ENCODE assay signal across 8 cellular contexts in the genomic region with DNA sequence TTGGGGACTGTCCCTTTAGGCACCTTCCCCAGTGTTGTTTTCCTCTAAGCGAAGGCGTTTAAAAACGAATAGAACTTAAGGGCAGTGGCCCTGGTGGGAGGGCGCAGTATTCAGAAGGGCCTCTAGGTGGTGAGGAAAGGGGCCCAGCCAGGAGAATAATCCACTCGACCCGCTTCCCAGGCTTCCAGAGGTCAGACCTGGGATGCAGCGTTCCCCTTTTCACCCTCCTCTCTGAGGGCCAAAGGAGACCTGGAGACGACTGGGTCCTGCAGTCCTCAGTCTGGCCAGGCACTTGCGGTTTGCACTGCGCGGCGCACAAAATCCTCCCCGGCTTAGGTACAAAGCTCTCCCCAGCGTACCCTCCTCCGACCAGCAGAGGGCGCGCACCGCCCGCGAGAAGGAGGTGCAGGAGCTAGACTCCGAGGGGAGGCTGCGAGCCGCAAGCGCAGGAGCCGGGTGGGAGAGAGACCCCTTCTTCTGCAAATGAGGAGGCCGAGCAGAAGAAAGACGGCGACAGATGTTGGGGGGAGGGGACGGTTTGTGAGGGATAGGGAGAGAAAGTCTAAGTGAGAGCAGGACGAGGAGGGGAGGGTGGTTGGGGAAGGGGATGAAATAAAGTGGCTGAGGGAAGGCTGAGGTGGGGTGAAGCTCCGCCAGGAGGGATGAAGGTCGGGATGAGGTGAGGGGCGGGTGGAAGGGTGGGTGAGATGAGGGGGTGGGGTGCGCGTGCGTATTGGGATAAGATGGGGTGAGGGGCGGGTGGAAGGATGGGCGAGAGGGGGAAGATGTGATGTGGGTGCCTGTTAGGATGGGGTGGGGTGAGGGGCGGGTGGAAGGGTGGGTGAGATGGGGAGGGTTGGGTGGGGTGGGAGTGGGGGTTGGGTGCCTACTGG. TPM values are rescaled to one million over a fixed set of nuclear protein-coding genes. Genes with fewer than 3 reads are reported as not detected.
A peak's percentile ranks its signal among the peaks of the same experiment; 100 is the strongest.
DNase-seq lines count a peak whose midpoint lies in the region; TF ChIP-seq lines count a peak whose summit lies in the region.

No MANE protein-coding gene starts in this region.

- H2AFZ ChIP-seq in GM23248 = peak overlapping the region; percentile 64; the same call in 1 of the 2 replicates
- H2AFZ ChIP-seq in neuronal stem cell (ENCODE audit: low read length) = peak overlapping the region; percentile 96

- no peak overlapping the region for H2BK12ac ChIP-seq in neuronal stem cell (ENCODE audit: low read length)

- intact Hi-C loops in activated T-helper 2 cell treated with anti-CD3 and anti-CD28 coated beads, Interferon-gamma antibody, Interleukin-2, Interleukin-4, amounts not matched to agents 10 μg/mL and 5 μg/mL and 100 μg/mL, durations not matched to agents 14 hours and 24 hours and 36 hours (cut with micrococcal nuclease) = loop anchor here (2.0 to 10.0 kb wide), 3 partner anchors 23 to 195 kb away; partner anchors contain the start of gene CYP27A1

- H3K4me3 ChIP-seq in GM23248 (peak overlapping the region; percentile 57), neuronal stem cell (ENCODE audit: low read length in 2 of 2) (peak overlapping the region in 1 of 2 donors; percentile 17)

- no peaks in the 10 kb centered on the region for H3K79me2 ChIP-seq in GM23248 (ENCODE audit: insufficient read depth)

- no peak overlapping the region for H3K14ac ChIP-seq in neuronal stem cell (ENCODE audit: low read length)

- no peaks in the 10 kb centered on the region for H3F3A ChIP-seq in GM23248 (ENCODE audit: insufficient read depth)

- no peaks in the 10 kb centered on the region for H4K20me1 ChIP-seq in GM23248 (ENCODE audit: insufficient read depth)

- H2AK5ac ChIP-seq in neuronal stem cell (ENCODE audit: low read depth, low read length) = no peak overlapping the region

- no peaks in the 10 kb centered on the region for H3K9me2 ChIP-seq in GM23248 (ENCODE audit: insufficient read depth)

- H3K23ac ChIP-seq in neuronal stem cell (ENCODE audit: low read depth, low read length, poor library complexity) = no peak overlapping the region

- no peak overlapping the region for H3K27ac ChIP-seq in GM23248
- H3K27ac ChIP-seq in neuronal stem cell (replicated peaks; ENCODE audit: low read length) = no peak overlapping the region
- no peak overlapping the region for H3K27ac ChIP-seq in substantia nigra (ENCODE audit: low read depth, low read length, poor library complexity, severe bottlenecking)

- no peaks in the 10 kb centered on the region for H3K9me3 ChIP-seq in GM23248 (ENCODE audit: low read depth)
- peaks cover 0 to 8% of the 10 kb centered on the region in 2 donors for H3K9me3 ChIP-seq in neuronal stem cell (replicated peaks in 1 of 2; ENCODE audit: control insufficient read depth in 2 of 2, insufficient read depth in 1 of 2, low read depth in 1 of 2, low read length in 2 of 2)

- H3K27ac Mint-ChIP-seq in activated T-helper 2 cell treated with anti-CD3 and anti-CD28 coated beads, Interferon-gamma antibody, Interleukin-2, Interleukin-4, amounts not matched to agents 10 μg/mL and 5 μg/mL and 100 μg/mL, durations not matched to agents 14 hours and 24 hours and 36 hours = peak overlapping the region; percentile 28

- H3K36me3 ChIP-seq in GM23248 (ENCODE audit: low read depth) (no peaks in the 10 kb centered on the region), neuronal stem cell (replicated peaks in 1 of 2; ENCODE audit: control insufficient read depth in 2 of 2, insufficient read depth in 2 of 2, low read length in 2 of 2) (no peaks in the 10 kb centered on the region)

- H3K4me2 ChIP-seq in GM23248 (ENCODE audit: unreplicated experiment) = peak overlapping the region; percentile 70
- H3K4me2 ChIP-seq in neuronal stem cell (ENCODE audit: insufficient read depth, low read length, poor library complexity, severe bottlenecking) = peak overlapping the region; percentile 56

- no peak overlapping the region for H2BK5ac ChIP-seq in neuronal stem cell (ENCODE audit: low read length)

- 1 to 3% methylated on average over 28 to 39 of the region's 39 CpGs for WGBS in GM23248 (ENCODE audit: low coverage in 1 of 2, low lambda C conversion rate in 2 of 2, missing lambda C conversion rate in 2 of 2), 2 experiments
- no CpG with 5 or more reads among the region's 39 CpGs for WGBS in neuronal stem cell (ENCODE audit: extremely low coverage in 2 of 2, insufficient read length in 2 of 2, insufficient replicate concordance in 1 of 2), 2 donors

- H3K9ac ChIP-seq in GM23248 (no peak overlapping the region), neuronal stem cell (ENCODE audit: low read depth, low read length, poor library complexity) (no peak overlapping the region)

- peaks cover 81% of the 10 kb centered on the region for H3K27me3 ChIP-seq in GM23248 (replicated peaks; ENCODE audit: insufficient read depth)
- peaks cover 37 to 90% (median 82%) of the 10 kb centered on the region in 3 experiments for H3K27me3 ChIP-seq in neuronal stem cell (ENCODE audit: control insufficient read depth in 3 of 3, insufficient read depth in 3 of 3, low read depth in 1 of 3, low read length in 3 of 3)

- no peaks in the 10 kb centered on the region for H3K9me3 Mint-ChIP-seq in activated T-helper 2 cell treated with anti-CD3 and anti-CD28 coated beads, Interferon-gamma antibody, Interleukin-2, Interleukin-4, amounts not matched to agents 10 μg/mL and 5 μg/mL and 100 μg/mL, durations not matched to agents 14 hours and 24 hours and 36 hours

- H3K36me3 Mint-ChIP-seq in activated T-helper 2 cell treated with anti-CD3 and anti-CD28 coated beads, Interferon-gamma antibody, Interleukin-2, Interleukin-4, amounts not matched to agents 10 μg/mL and 5 μg/mL and 100 μg/mL, durations not matched to agents 14 hours and 24 hours and 36 hours (ENCODE audit: low read depth) = no peaks in the 10 kb centered on the region

- H3K27me3 Mint-ChIP-seq in activated T-helper 2 cell treated with anti-CD3 and anti-CD28 coated beads, Interferon-gamma antibody, Interleukin-2, Interleukin-4, amounts not matched to agents 10 μg/mL and 5 μg/mL and 100 μg/mL, durations not matched to agents 14 hours and 24 hours and 36 hours (ENCODE audit: low read depth) = peaks cover 65% of the 10 kb centered on the region

- peaks cover 2% of the 10 kb centered on the region for H3K79me1 ChIP-seq in neuronal stem cell (ENCODE audit: low read depth, low read length)

- no peak overlapping the region for H3K4ac ChIP-seq in neuronal stem cell (ENCODE audit: low read length)

- no peak overlapping the region for H4K91ac ChIP-seq in neuronal stem cell (ENCODE audit: low read depth, low read length, poor library complexity)

- no peak overlapping the region for H3K4me3 Mint-ChIP-seq in activated T-helper 2 cell treated with anti-CD3 and anti-CD28 coated beads, Interferon-gamma antibody, Interleukin-2, Interleukin-4, amounts not matched to agents 10 μg/mL and 5 μg/mL and 100 μg/mL, durations not matched to agents 14 hours and 24 hours and 36 hours (ENCODE audit: low read depth)

- H4K8ac ChIP-seq in neuronal stem cell (ENCODE audit: low read depth, low read length) = no peak overlapping the region

- H3K4me1 ChIP-seq in GM23248 (ENCODE audit: insufficient read depth) (no peaks in the 10 kb centered on the region), neuronal stem cell (ENCODE audit: control insufficient read depth in 2 of 2, insufficient read depth in 1 of 2, low read depth in 1 of 2, low read length in 2 of 2) (peaks cover 2 to 9% of the 10 kb centered on the region in 2 donors)

- H3K18ac ChIP-seq in neuronal stem cell (ENCODE audit: low read length) = no peak overlapping the region

- peak; percentile 75 for DNase-seq in EL
- DNase-seq in GM23248 = peak; percentile 82
- peak; percentile 84 for DNase-seq in RPMI8226
- DNase-seq in activated T-helper 2 cell treated with anti-CD3 and anti-CD28 coated beads, Interferon-gamma antibody, Interleukin-2, Interleukin-4, amounts not matched to agents 10 μg/mL and 5 μg/mL and 100 μg/mL, durations not matched to agents 14 hours and 24 hours and 36 hours (ENCODE audit: low spot score) = peak; percentile 76
- peak; percentile 33 for DNase-seq in fibroblast of the conjunctiva (ENCODE audit: low read depth)
- DNase-seq in neuronal stem cell (ENCODE audit: low spot score) = peak; percentile 86
- DNase-seq in substantia nigra (lab: John Stamatoyannopoulos, UW) = peak in 45 of 49 donors; percentile 5 to 81 (median 50)

- TF ChIP-seq CTCF in LNCAP (IDR thresholded peaks at IDR 0.05) = peak; percentile 96

- H2BK15ac ChIP-seq in neuronal stem cell (ENCODE audit: low read length) = no peak overlapping the region

- peaks cover 9% of the 10 kb centered on the region for H3K4me1 Mint-ChIP-seq in activated T-helper 2 cell treated with anti-CD3 and anti-CD28 coated beads, Interferon-gamma antibody, Interleukin-2, Interleukin-4, amounts not matched to agents 10 μg/mL and 5 μg/mL and 100 μg/mL, durations not matched to agents 14 hours and 24 hours and 36 hours (ENCODE audit: low read depth)

- in situ Hi-C loops in GM23248 (cut with MboI) = no loop called here

- no peak overlapping the region for H2BK120ac ChIP-seq in neuronal stem cell (ENCODE audit: low read depth, low read length)

RNA-seq across cellular contexts. Expression of gene FEV, which starts 4.9 kb away (rescaled TPM):
- total RNA-seq in GM23248 (2014; rRNA removed; shearing (Covaris generic)) = not detected in 2 replicates
- polyA plus RNA-seq in GM23248 (2016; fragmentation: Nextera tagmentation; extraction: Ambion mirVana) = not detected in 2 replicates
- total RNA-seq in activated T-helper 2 cell treated with anti-CD3 and anti-CD28 coated beads, Interferon-gamma antibody, Interleukin-2, Interleukin-4, amounts not matched to agents 10 μg/mL and 5 μg/mL and 100 μg/mL, durations not matched to agents 14 hours and 24 hours and 36 hours = not detected in 2 replicates
- not detected for polyA plus RNA-seq in neuronal stem cell (2013, experiment 1 of 2)
- polyA plus RNA-seq in neuronal stem cell (2013, experiment 2 of 2) = not detected

RNA-seq across cellular contexts. Expression of gene CRYBA2, which starts 13.1 kb away (rescaled TPM):
- not detected in 2 replicates for total RNA-seq in GM23248 (2014; rRNA removed; shearing (Covaris generic))
- polyA plus RNA-seq in GM23248 (2016; fragmentation: Nextera tagmentation; extraction: Ambion mirVana) = not detected in 2 replicates
- total RNA-seq in activated T-helper 2 cell treated with anti-CD3 and anti-CD28 coated beads, Interferon-gamma antibody, Interleukin-2, Interleukin-4, amounts not matched to agents 10 μg/mL and 5 μg/mL and 100 μg/mL, durations not matched to agents 14 hours and 24 hours and 36 hours = not detected in 2 replicates
- polyA plus RNA-seq in neuronal stem cell (2013, experiment 1 of 2) = not detected
- not detected for polyA plus RNA-seq in neuronal stem cell (2013, experiment 2 of 2)

RNA-seq across cellular contexts. Expression of gene CDK5R2, which starts 20.6 kb away (rescaled TPM):
- total RNA-seq in GM23248 (2014; rRNA removed; shearing (Covaris generic)) = not detected in 2 replicates
- polyA plus RNA-seq in GM23248 (2016; fragmentation: Nextera tagmentation; extraction: Ambion mirVana) = not detected in 2 replicates
- total RNA-seq in activated T-helper 2 cell treated with anti-CD3 and anti-CD28 coated beads, Interferon-gamma antibody, Interleukin-2, Interleukin-4, amounts not matched to agents 10 μg/mL and 5 μg/mL and 100 μg/mL, durations not matched to agents 14 hours and 24 hours and 36 hours = not detected in 2 replicates
- 0.10 TPM for polyA plus RNA-seq in neuronal stem cell (2013, experiment 1 of 2)
- 0.10 TPM for polyA plus RNA-seq in neuronal stem cell (2013, experiment 2 of 2)

Comparison
In these comparisons a context has a peak if more than half of its experiments do, and no peak if none do; other contexts are left out.
1. DNase-seq: peak in every context shown above with its lines; median percentile 86 in neuronal stem cell; 84 in RPMI8226; 82 in GM23248; 76 in activated T-helper 2 cell treated with anti-CD3 and anti-CD28 coated beads, Interferon-gamma antibody, Interleukin-2, Interleukin-4, amounts not matched to agents 10 μg/mL and 5 μg/mL and 100 μg/mL, durations not matched to agents 14 hours and 24 hours and 36 hours; 75 in EL; 50 in substantia nigra; 33 in fibroblast of the conjunctiva.